Comparison of ENCODE assay signal across 1 cellular context in the genomic region with DNA sequence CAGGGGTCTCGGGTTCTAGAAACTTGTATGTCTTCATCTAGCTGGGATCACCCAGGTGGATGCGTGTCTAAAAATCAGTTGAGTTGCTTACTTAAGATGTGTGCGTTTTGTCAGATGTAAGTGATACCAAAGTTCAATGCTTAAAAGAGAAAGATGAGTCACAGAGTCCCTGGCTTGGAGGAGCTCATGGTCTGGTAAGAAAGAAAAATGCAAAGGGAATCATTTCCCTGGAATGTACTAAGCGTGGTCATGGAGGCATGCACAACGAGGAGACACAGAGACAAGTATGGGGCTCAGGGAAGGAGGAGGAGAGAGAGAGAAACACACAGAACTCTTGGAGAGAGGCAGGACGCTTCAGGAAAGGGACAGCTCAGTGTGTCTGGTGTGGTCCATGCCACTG.
TF ChIP-seq lines count a peak whose summit lies in the region.

No MANE protein-coding gene starts in this region.

TF ChIP-seq in IMR-90, 13 proteins besides CTCF, POLR2A, EP300 and RAD21 (continued from another document):
- TF ChIP-seq CEBPB (IDR thresholded peaks at IDR 0.05; ENCODE audit: low read depth, low read length) (0 out of 2 replicates have a peak, but pooled peaks have one; percentile 20), ELK1 (IDR thresholded peaks at IDR 0.05; ENCODE audit: borderline replicate concordance, low read depth, low read length) (no peak), MAFK (IDR thresholded peaks at IDR 0.05; ENCODE audit: low read depth, low read length) (peak; percentile 60; the same call in 1 of the 2 replicates), MXI1 (IDR thresholded peaks at IDR 0.05; ENCODE audit: borderline replicate concordance, low read depth, low read length) (peak; percentile 74), CHD1 (IDR thresholded peaks at IDR 0.05; ENCODE audit: low read depth, low read length) (0 out of 2 replicates have a peak, but pooled peaks have one; percentile 51), MAZ (IDR thresholded peaks at IDR 0.05; ENCODE audit: borderline replicate concordance, low read depth, low read length) (peak; percentile 60), NFE2L2 (IDR thresholded peaks at IDR 0.05; ENCODE audit: low read depth, low read length) (no peak; the same call in 1 of the 2 replicates), FOS (IDR thresholded peaks at IDR 0.05; ENCODE audit: low read depth, low read length) (peak; percentile 95), BHLHE40 (IDR thresholded peaks at IDR 0.05; ENCODE audit: low read depth, low read length) (no peak), USF2 (IDR thresholded peaks at IDR 0.05; ENCODE audit: low read depth, low read length) (no peak; the same call in 1 of the 2 replicates)
